ENCODE assay signal across 21 cellular contexts in genomic region chr3:138850151-138850550, GRCh38. TPM values are rescaled to one million over a fixed set of nuclear protein-coding genes. Genes with fewer than 3 reads are reported as not detected.
A peak's percentile ranks its signal among the peaks of the same experiment; 100 is the strongest.
DNase-seq lines count a peak whose midpoint lies in the region; ATAC-seq, FAIRE-seq and TF ChIP-seq lines count a peak whose summit lies in the region.
"Had no signal": no experiment of that assay in that cellular context is flagged by ENCODE, and none has a peak within 500 bp of the region (broad histone marks: within the 10 kb centered on the region; RNA-seq: fewer than 3 reads in every experiment).

No MANE protein-coding gene starts in this region.

- DNase-seq in ELR (ENCODE audit: low read depth) (peak; percentile 38), body of pancreas (peak in 3 of 4 donors; percentile 28 to 56 (median 55)), hepatocyte (ENCODE audit: low spot score) (peak; percentile 33), H54 (ENCODE audit: insufficient read length, low spot score) (no peak), posterior vena cava (ENCODE audit: low spot score) (no peak), upper lobe of right lung (no peak)
- DNase-seq: activated CD8-positive, alpha-beta memory T cell treated with anti-CD3 and anti-CD28 coated beads, Interleukin-2, amount 10 ng/mL, durations not matched to agents 7 days and 5 days; activated effector memory CD4-positive, alpha-beta T cell treated with anti-CD3 and anti-CD28 coated beads, Interleukin-2, amount 50 U/mL, for 16 hours; BE2C; foreskin keratinocyte; lower lobe of right lung; NCI-H2029; NCI-H774; stimulated activated CD4-positive, alpha-beta T cell treated with anti-CD3 and anti-CD28 coated beads, Interleukin-1b, Interleukin-23, amount 100 ng/mL, for 48 hours; T-helper 17 cell had no signal

- H3K9me3 ChIP-seq in body of pancreas: no peaks in the 10 kb centered on the region
- H3K9me3 ChIP-seq in hepatocyte (ENCODE audit: low read depth): no peaks in the 10 kb centered on the region
- no peaks in the 10 kb centered on the region for H3K9me3 ChIP-seq in upper lobe of right lung
- H3K9me3 ChIP-seq: ascending aorta, BE2C, lower lobe of right lung, suprapubic skin had no signal

- H4K20me1 ChIP-seq in hepatocyte (ENCODE audit: insufficient read depth, poor library complexity, severe bottlenecking): no peaks in the 10 kb centered on the region

- TF ChIP-seq POLR2A in body of pancreas (IDR thresholded peaks at IDR 0.05) (no peak), H54 (IDR thresholded peaks at IDR 0.05; ENCODE audit: low read depth, low read length) (no peak)

- H3K4me2 ChIP-seq in hepatocyte: no peak overlapping the region

- H2AFZ ChIP-seq in hepatocyte: no peak overlapping the region

- no peaks in the 10 kb centered on the region for H3K4me1 ChIP-seq in body of pancreas
- H3K4me1 ChIP-seq in hepatocyte (ENCODE audit: insufficient read depth): no peaks in the 10 kb centered on the region
- no peaks in the 10 kb centered on the region for H3K4me1 ChIP-seq in upper lobe of right lung
- H3K4me1 ChIP-seq: BE2C, lower lobe of right lung had no signal

- H3K36me3 ChIP-seq in body of pancreas (replicated peaks in 1 of 2; ENCODE audit: insufficient read depth in 1 of 2, low read depth in 2 of 2) (no peaks in the 10 kb centered on the region), hepatocyte (replicated peaks; ENCODE audit: insufficient read depth, low read depth) (no peaks in the 10 kb centered on the region), upper lobe of right lung (no peaks in the 10 kb centered on the region)
- H3K36me3 ChIP-seq: ascending aorta, BE2C, lower lobe of right lung, suprapubic skin had no signal

- H3K4me3 ChIP-seq in body of pancreas (no peak overlapping the region), hepatocyte (no peak overlapping the region), upper lobe of right lung (no peak overlapping the region)
- H3K4me3 ChIP-seq: ascending aorta, lower lobe of right lung, suprapubic skin had no signal

- H3K79me2 ChIP-seq in hepatocyte: no peaks in the 10 kb centered on the region

- 69 to 77% methylated on average over 3 of the region's 3 CpGs for WGBS in body of pancreas, 2 donors
- 78% methylated on average over 3 of the region's 3 CpGs for WGBS in hepatocyte (ENCODE audit: low lambda C conversion rate, missing lambda C conversion rate)

- no peak overlapping the region for H3K27ac ChIP-seq in body of pancreas
- H3K27ac ChIP-seq in hepatocyte: peak overlapping the region; percentile 34
- H3K27ac ChIP-seq in upper lobe of right lung: no peak overlapping the region
- H3K27ac ChIP-seq: ascending aorta, foreskin keratinocyte, lower lobe of right lung, suprapubic skin had no signal

- TF ChIP-seq RAD21 in Ishikawa (IDR thresholded peaks at IDR 0.05; ENCODE audit: low read depth): no peak

- intact Hi-C loops in body of pancreas (cut with DNase I): no loop called here
- intact Hi-C loops in posterior vena cava (cut with DNase I): no loop called here
- intact Hi-C loops in upper lobe of right lung (cut with DNase I): no loop called here

- H3K9me2 ChIP-seq in hepatocyte (replicated peaks; ENCODE audit: insufficient read depth): no peaks in the 10 kb centered on the region

- FAIRE-seq in H54 (lab: Jason Lieb, UNC): no peak
- FAIRE-seq: RCC 7860 had no signal

- H3K27me3 ChIP-seq in body of pancreas (no peaks in the 10 kb centered on the region), hepatocyte (no peaks in the 10 kb centered on the region), upper lobe of right lung (no peaks in the 10 kb centered on the region)
- H3K27me3 ChIP-seq: ascending aorta, BE2C, foreskin keratinocyte, suprapubic skin had no signal

- TF ChIP-seq CTCF in body of pancreas (IDR thresholded peaks at IDR 0.05) (no peak), hepatocyte (IDR thresholded peaks at IDR 0.05; ENCODE audit: poor library complexity) (no peak), upper lobe of right lung (IDR thresholded peaks at IDR 0.05) (no peak)

- no peak for TF ChIP-seq EP300 in Ishikawa (IDR thresholded peaks at IDR 0.05; ENCODE audit: borderline replicate concordance)

- ATAC-seq in body of pancreas: no peak
- ATAC-seq in upper lobe of right lung: no peak
- ATAC-seq: activated CD4-positive, CD25-positive, alpha-beta regulatory T cell treated with anti-CD3 and anti-CD28 coated beads, Interleukin-2, amount 50 U/mL, for 24 hours; activated CD8-positive, alpha-beta memory T cell treated with anti-CD3 and anti-CD28 coated beads, Interleukin-2, amount 10 ng/mL, durations not matched to agents 7 days and 5 days; lower lobe of right lung; natural killer cell treated with Interleukin-12 subunit alpha and Interleukin-12 subunit beta and Interleukin-15 and Interleukin-18, amount 100 ng/mL, for 72 hours; T-helper 17 cell had no signal

TF ChIP-seq in Ishikawa, 13 proteins besides CTCF, POLR2A, EP300 and RAD21:
- no peak for TF ChIP-seq YY1 (IDR thresholded peaks at IDR 0.05; ENCODE audit: low read depth)
- TF ChIP-seq REST (IDR thresholded peaks at IDR 0.05; ENCODE audit: low read depth): peak; percentile 60; the same call in 1 of the 2 replicates
- no peak for TF ChIP-seq NFIC (IDR thresholded peaks at IDR 0.05)
TF ChIP-seq in Ishikawa: peak in this region for 1.

RNA-seq across cellular contexts. Expression of gene PIK3CB, which starts 15.4 kb away (rescaled TPM):
- total RNA-seq in body of pancreas (10 to 100 TPM; 40.2 to 50.1 TPM), hepatocyte (21.3 and 23.0 TPM in 2 replicates), posterior vena cava (10 to 100 TPM; 15.4 to 21.1 TPM), upper lobe of right lung (37.4 TPM)
- polyA plus RNA-seq in hepatocyte: 14.3 and 16.0 TPM in 2 replicates

Comparison
In these comparisons a context has a peak if more than half of its experiments do, and no peak if none do; other contexts are left out.
1. DNase-seq: peak in ELR (single experiment), body of pancreas (3 of 4) and hepatocyte (single experiment); none in H54 (single experiment), posterior vena cava (single experiment) and upper lobe of right lung (single experiment).